ENCODE assay signal across 1 cellular context in genomic region chr20:57557926-57558613, GRCh38.
A peak's percentile ranks its signal among the peaks of the same experiment; 100 is the strongest.
TF ChIP-seq lines count a peak whose summit lies in the region.

No MANE protein-coding gene starts in this region.

TF ChIP-seq in HepG2, 621 proteins besides CTCF, POLR2A, EP300 and RAD21 (continued from another document and continues in another):
- TF ChIP-seq UBTF (CRISPR knock-in tag; IDR thresholded peaks at IDR 0.05) (no peak), CCAR2 (optimal IDR thresholded peaks at IDR 0.05; ENCODE audit: low read depth, low read length) (no peak), NFIC (IDR thresholded peaks at IDR 0.05; ENCODE audit: low read length) (peak; percentile 34; the same call in 1 of the 2 replicates), NCOA1 (CRISPR knock-in tag; IDR thresholded peaks at IDR 0.05) (no peak), THAP7 (CRISPR knock-in tag; IDR thresholded peaks at IDR 0.05) (no peak), ATF7 (IDR thresholded peaks at IDR 0.05) (no peak), ATF7 (CRISPR knock-in tag; IDR thresholded peaks at IDR 0.05) (no peak), ZBTB7A (CRISPR knock-in tag; IDR thresholded peaks at IDR 0.05) (peak; percentile 11; the same call in 1 of the 2 replicates), TERF1 (CRISPR knock-in tag; IDR thresholded peaks at IDR 0.05) (no peak), KDM5B (CRISPR knock-in tag; IDR thresholded peaks at IDR 0.05; ENCODE audit: borderline replicate concordance) (no peak), ASH2L (IDR thresholded peaks at IDR 0.05; ENCODE audit: insufficient read length, low read depth, low read length) (no peak), ZNF451 (CRISPR knock-in tag; IDR thresholded peaks at IDR 0.05) (no peak), JUNB (CRISPR knock-in tag; IDR thresholded peaks at IDR 0.05; ENCODE audit: borderline replicate concordance) (no peak), PLRG1 (conservative IDR thresholded peaks at IDR 0.05) (no peak), ISL2 (CRISPR knock-in tag; IDR thresholded peaks at IDR 0.05) (0 out of 2 replicates have a peak, but pooled peaks have one; percentile 1), SMARCC2 (IDR thresholded peaks at IDR 0.05) (no peak), GFI1 (CRISPR knock-in tag; IDR thresholded peaks at IDR 0.05; ENCODE audit: borderline replicate concordance) (no peak), THAP11 (CRISPR knock-in tag; IDR thresholded peaks at IDR 0.05) (no peak), JUN (CRISPR knock-in tag; IDR thresholded peaks at IDR 0.05) (no peak), ZNF841 (CRISPR knock-in tag; IDR thresholded peaks at IDR 0.05; ENCODE audit: borderline replicate concordance) (no peak), FOXA3 (CRISPR knock-in tag; IDR thresholded peaks at IDR 0.05) (no peak), FOXK1 (CRISPR knock-in tag; IDR thresholded peaks at IDR 0.05; ENCODE audit: borderline replicate concordance, low read depth) (peak; percentile 25; the same call in 1 of the 2 replicates), ARNT2 (CRISPR knock-in tag; IDR thresholded peaks at IDR 0.05; ENCODE audit: low read depth) (no peak), CEBPG (CRISPR knock-in tag; IDR thresholded peaks at IDR 0.05) (no peak), HIVEP1 (CRISPR knock-in tag; IDR thresholded peaks at IDR 0.05) (no peak), ZFX (CRISPR knock-in tag; IDR thresholded peaks at IDR 0.05; ENCODE audit: low read depth) (no peak), MEF2D (CRISPR knock-in tag; IDR thresholded peaks at IDR 0.05) (no peak), RARA (CRISPR knock-in tag; IDR thresholded peaks at IDR 0.05) (peak; percentile 1; the same call in 1 of the 2 replicates), KDM6A (CRISPR knock-in tag; IDR thresholded peaks at IDR 0.05; ENCODE audit: low read depth) (0 out of 2 replicates have a peak, but pooled peaks have one; percentile 16), SNRNP70 (IDR thresholded peaks at IDR 0.05; ENCODE audit: low read depth, low read length) (no peak), NR2F6 (IDR thresholded peaks at IDR 0.05) (no peak), NR2F6 (CRISPR knock-in tag; IDR thresholded peaks at IDR 0.05) (no peak; the same call in 1 of the 2 replicates), ZNF552 (CRISPR knock-in tag; IDR thresholded peaks at IDR 0.05; ENCODE audit: borderline replicate concordance) (0 out of 2 replicates have a peak, but pooled peaks have one; percentile 51), ZNF605 (CRISPR knock-in tag; IDR thresholded peaks at IDR 0.05) (no peak), ESRRA (CRISPR knock-in tag; IDR thresholded peaks at IDR 0.05; ENCODE audit: low read depth) (no peak), KLF9 (CRISPR knock-in tag; IDR thresholded peaks at IDR 0.05; ENCODE audit: low read depth) (no peak), EHMT2 (IDR thresholded peaks at IDR 0.05; ENCODE audit: borderline replicate concordance, low read depth, low read length) (no peak), ZMYM4 (CRISPR knock-in tag; IDR thresholded peaks at IDR 0.05) (0 out of 2 replicates have a peak, but pooled peaks have one; percentile 15), ELF4 (CRISPR knock-in tag; IDR thresholded peaks at IDR 0.05; ENCODE audit: borderline replicate concordance) (no peak), KLF15 (CRISPR knock-in tag; IDR thresholded peaks at IDR 0.05; ENCODE audit: borderline replicate concordance) (no peak), MED1 (CRISPR knock-in tag; IDR thresholded peaks at IDR 0.05) (no peak), FOXC1 (CRISPR knock-in tag; IDR thresholded peaks at IDR 0.05; ENCODE audit: borderline replicate concordance) (no peak), SSRP1 (CRISPR knock-in tag; IDR thresholded peaks at IDR 0.05) (no peak), NR1H2 (CRISPR knock-in tag; IDR thresholded peaks at IDR 0.05; ENCODE audit: borderline replicate concordance, low read depth) (no peak), KAT8 (CRISPR knock-in tag; IDR thresholded peaks at IDR 0.05) (peak; percentile 20; the same call in 1 of the 2 replicates), ZNF292 (CRISPR knock-in tag; IDR thresholded peaks at IDR 0.05; ENCODE audit: borderline replicate concordance, low read depth) (peak; percentile 8; the same call in 1 of the 2 replicates), ZNF547 (CRISPR knock-in tag; IDR thresholded peaks at IDR 0.05) (no peak), FOXJ3 (CRISPR knock-in tag; IDR thresholded peaks at IDR 0.05; ENCODE audit: borderline replicate concordance) (peak; percentile 1; the same call in 1 of the 2 replicates), ONECUT2 (CRISPR knock-in tag; IDR thresholded peaks at IDR 0.05) (peak; percentile 90), ZNF558 (CRISPR knock-in tag; IDR thresholded peaks at IDR 0.05; ENCODE audit: borderline replicate concordance) (no peak), ZKSCAN5 (CRISPR knock-in tag; IDR thresholded peaks at IDR 0.05) (no peak), RFXANK (CRISPR knock-in tag; IDR thresholded peaks at IDR 0.05) (no peak), NFE2L1 (CRISPR knock-in tag; IDR thresholded peaks at IDR 0.05; ENCODE audit: borderline replicate concordance) (no peak)
- TF ChIP-seq, protein P1, sequence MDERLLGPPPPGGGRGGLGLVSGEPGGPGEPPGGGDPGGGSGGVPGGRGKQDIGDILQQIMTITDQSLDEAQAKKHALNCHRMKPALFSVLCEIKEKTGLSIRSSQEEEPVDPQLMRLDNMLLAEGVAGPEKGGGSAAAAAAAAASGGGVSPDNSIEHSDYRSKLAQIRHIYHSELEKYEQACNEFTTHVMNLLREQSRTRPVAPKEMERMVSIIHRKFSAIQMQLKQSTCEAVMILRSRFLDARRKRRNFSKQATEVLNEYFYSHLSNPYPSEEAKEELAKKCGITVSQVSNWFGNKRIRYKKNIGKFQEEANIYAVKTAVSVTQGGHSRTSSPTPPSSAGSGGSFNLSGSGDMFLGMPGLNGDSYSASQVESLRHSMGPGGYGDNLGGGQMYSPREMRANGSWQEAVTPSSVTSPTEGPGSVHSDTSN (CRISPR knock-in tag; IDR thresholded peaks at IDR 0.05), result no peak
- TF ChIP-seq, protein P2, sequence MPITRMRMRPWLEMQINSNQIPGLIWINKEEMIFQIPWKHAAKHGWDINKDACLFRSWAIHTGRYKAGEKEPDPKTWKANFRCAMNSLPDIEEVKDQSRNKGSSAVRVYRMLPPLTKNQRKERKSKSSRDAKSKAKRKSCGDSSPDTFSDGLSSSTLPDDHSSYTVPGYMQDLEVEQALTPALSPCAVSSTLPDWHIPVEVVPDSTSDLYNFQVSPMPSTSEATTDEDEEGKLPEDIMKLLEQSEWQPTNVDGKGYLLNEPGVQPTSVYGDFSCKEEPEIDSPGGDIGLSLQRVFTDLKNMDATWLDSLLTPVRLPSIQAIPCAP (CRISPR knock-in tag; IDR thresholded peaks at IDR 0.05; ENCODE audit: low read depth), result no peak
- TF ChIP-seq, protein P3, sequence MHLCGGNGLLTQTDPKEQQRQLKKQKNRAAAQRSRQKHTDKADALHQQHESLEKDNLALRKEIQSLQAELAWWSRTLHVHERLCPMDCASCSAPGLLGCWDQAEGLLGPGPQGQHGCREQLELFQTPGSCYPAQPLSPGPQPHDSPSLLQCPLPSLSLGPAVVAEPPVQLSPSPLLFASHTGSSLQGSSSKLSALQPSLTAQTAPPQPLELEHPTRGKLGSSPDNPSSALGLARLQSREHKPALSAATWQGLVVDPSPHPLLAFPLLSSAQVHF (CRISPR knock-in tag; IDR thresholded peaks at IDR 0.05), result no peak
- TF ChIP-seq, protein P4, sequence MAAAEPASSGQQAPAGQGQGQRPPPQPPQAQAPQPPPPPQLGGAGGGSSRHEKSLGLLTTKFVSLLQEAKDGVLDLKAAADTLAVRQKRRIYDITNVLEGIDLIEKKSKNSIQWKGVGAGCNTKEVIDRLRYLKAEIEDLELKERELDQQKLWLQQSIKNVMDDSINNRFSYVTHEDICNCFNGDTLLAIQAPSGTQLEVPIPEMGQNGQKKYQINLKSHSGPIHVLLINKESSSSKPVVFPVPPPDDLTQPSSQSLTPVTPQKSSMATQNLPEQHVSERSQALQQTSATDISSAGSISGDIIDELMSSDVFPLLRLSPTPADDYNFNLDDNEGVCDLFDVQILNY (CRISPR knock-in tag; conservative IDR thresholded peaks at IDR 0.05), result no peak
- TF ChIP-seq, protein P5, sequence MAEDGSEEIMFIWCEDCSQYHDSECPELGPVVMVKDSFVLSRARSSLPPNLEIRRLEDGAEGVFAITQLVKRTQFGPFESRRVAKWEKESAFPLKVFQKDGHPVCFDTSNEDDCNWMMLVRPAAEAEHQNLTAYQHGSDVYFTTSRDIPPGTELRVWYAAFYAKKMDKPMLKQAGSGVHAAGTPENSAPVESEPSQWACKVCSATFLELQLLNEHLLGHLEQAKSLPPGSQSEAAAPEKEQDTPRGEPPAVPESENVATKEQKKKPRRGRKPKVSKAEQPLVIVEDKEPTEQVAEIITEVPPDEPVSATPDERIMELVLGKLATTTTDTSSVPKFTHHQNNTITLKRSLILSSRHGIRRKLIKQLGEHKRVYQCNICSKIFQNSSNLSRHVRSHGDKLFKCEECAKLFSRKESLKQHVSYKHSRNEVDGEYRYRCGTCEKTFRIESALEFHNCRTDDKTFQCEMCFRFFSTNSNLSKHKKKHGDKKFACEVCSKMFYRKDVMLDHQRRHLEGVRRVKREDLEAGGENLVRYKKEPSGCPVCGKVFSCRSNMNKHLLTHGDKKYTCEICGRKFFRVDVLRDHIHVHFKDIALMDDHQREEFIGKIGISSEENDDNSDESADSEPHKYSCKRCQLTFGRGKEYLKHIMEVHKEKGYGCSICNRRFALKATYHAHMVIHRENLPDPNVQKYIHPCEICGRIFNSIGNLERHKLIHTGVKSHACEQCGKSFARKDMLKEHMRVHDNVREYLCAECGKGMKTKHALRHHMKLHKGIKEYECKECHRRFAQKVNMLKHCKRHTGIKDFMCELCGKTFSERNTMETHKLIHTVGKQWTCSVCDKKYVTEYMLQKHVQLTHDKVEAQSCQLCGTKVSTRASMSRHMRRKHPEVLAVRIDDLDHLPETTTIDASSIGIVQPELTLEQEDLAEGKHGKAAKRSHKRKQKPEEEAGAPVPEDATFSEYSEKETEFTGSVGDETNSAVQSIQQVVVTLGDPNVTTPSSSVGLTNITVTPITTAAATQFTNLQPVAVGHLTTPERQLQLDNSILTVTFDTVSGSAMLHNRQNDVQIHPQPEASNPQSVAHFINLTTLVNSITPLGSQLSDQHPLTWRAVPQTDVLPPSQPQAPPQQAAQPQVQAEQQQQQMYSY (CRISPR knock-in tag; IDR thresholded peaks at IDR 0.05), result peak; percentile 97
- TF ChIP-seq, protein P6, sequence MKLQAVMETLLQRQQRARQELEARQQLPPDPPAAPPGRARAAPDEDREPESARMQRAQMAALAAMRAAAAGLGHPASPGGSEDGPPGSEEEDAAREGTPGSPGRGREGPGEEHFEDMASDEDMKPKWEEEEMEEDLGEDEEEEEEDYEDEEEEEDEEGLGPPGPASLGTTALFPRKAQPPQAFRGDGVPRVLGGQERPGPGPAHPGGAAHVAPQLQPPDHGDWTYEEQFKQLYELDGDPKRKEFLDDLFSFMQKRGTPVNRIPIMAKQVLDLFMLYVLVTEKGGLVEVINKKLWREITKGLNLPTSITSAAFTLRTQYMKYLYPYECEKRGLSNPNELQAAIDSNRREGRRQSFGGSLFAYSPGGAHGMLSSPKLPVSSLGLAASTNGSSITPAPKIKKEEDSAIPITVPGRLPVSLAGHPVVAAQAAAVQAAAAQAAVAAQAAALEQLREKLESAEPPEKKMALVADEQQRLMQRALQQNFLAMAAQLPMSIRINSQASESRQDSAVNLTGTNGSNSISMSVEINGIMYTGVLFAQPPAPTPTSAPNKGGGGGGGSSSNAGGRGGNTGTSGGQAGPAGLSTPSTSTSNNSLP (IDR thresholded peaks at IDR 0.05; ENCODE audit: low read depth, low read length), result peak; percentile 47; the same call in 1 of the 2 replicates
- TF ChIP-seq, protein P7, sequence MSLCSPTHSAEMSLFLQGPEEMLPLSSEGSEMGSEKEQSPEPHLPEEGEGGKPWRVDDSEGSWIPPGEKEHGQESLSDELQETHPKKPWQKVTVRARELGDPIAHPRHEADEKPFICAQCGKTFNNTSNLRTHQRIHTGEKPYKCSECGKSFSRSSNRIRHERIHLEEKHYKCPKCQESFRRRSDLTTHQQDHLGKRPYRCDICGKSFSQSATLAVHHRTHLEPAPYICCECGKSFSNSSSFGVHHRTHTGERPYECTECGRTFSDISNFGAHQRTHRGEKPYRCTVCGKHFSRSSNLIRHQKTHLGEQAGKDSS (CRISPR knock-in tag; IDR thresholded peaks at IDR 0.05; ENCODE audit: borderline replicate concordance, low read depth), result no peak
- TF ChIP-seq, protein P8, sequence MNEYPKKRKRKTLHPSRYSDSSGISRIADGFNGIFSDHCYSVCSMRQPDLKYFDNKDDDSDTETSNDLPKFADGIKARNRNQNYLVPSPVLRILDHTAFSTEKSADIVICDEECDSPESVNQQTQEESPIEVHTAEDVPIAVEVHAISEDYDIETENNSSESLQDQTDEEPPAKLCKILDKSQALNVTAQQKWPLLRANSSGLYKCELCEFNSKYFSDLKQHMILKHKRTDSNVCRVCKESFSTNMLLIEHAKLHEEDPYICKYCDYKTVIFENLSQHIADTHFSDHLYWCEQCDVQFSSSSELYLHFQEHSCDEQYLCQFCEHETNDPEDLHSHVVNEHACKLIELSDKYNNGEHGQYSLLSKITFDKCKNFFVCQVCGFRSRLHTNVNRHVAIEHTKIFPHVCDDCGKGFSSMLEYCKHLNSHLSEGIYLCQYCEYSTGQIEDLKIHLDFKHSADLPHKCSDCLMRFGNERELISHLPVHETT (CRISPR knock-in tag; conservative IDR thresholded peaks at IDR 0.05), result no peak
